17 cellular contexts compared by ENCODE assay signal in the genomic region with DNA sequence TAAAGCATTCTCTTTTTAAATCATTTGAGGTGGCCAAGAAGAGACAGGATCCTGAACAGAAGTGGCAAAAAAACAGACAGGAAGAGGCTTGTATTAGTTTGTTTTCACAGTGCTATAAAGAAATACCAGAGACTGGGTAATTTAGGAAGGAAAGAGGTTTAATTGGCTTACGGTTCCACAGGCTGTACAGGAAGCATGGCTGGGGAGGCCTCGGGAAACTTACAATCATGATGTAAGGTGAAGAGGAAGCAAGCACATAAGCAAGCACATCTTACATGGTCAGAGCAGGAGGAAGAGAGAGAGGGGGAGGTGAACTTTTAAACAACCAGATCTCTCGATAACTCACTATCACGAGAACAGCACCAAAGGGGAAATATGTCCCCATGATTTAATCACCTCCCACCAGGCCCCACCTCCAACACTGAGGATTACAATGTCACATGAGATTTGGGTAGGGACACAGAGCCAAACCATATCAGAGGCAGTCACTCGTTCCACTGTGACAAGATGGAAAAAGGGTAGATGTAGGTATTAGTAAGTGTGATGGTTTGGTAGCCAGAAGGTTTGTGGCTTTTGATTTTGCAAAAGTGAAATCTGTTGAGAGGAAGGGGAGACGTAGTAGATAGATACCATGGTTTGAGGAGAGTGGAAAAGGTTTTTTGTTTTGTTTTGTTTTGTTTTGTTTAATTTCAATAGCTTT. TPM values are rescaled to one million over a fixed set of nuclear protein-coding genes. Genes with fewer than 3 reads are reported as not detected.
DNase-seq lines count a peak whose midpoint lies in the region; TF ChIP-seq lines count a peak whose summit lies in the region.
"Had no signal": no experiment of that assay in that cellular context is flagged by ENCODE, and none has a peak within 500 bp of the region (broad histone marks: within the 10 kb centered on the region; RNA-seq: fewer than 3 reads in every experiment).

No MANE protein-coding gene starts in this region.

- H3K9me3 Mint-ChIP-seq in Caco-2 (ENCODE audit: unreplicated experiment): peaks cover 12% of the 10 kb centered on the region
- H3K9me3 Mint-ChIP-seq in activated T-helper 1 cell treated with anti-CD3 and anti-CD28 coated beads, Interleukin-12 subunit alpha, Interleukin-12 subunit beta, Interleukin-2, Interleukin-4 antibody, amounts not matched to agents 30 ng/mL and 10 ng/mL and 1 ng/mL, durations not matched to agents 14 hours and 24 hours and 36 hours: peaks cover 9% of the 10 kb centered on the region
- H3K9me3 Mint-ChIP-seq in mesothelial cell of epicardium: peaks cover 36% of the 10 kb centered on the region
- H3K9me3 Mint-ChIP-seq in osteocyte (ENCODE audit: unreplicated experiment): peaks cover 5% of the 10 kb centered on the region
- H3K9me3 Mint-ChIP-seq: CD8-positive, alpha-beta T cell had no signal

- H3K36me3 Mint-ChIP-seq in Caco-2 (ENCODE audit: insufficient read depth, unreplicated experiment) (peaks cover 22% of the 10 kb centered on the region), mesothelial cell of epicardium (peaks cover 62% of the 10 kb centered on the region), osteocyte (ENCODE audit: unreplicated experiment) (peaks cover 11% of the 10 kb centered on the region)
- peaks cover 13% of the 10 kb centered on the region for H3K36me3 Mint-ChIP-seq in activated T-helper 1 cell treated with anti-CD3 and anti-CD28 coated beads, Interleukin-12 subunit alpha, Interleukin-12 subunit beta, Interleukin-2, Interleukin-4 antibody, amounts not matched to agents 30 ng/mL and 10 ng/mL and 1 ng/mL, durations not matched to agents 14 hours and 24 hours and 36 hours (ENCODE audit: low read depth)

- no peaks in the 10 kb centered on the region for H3K36me3 ChIP-seq in Caco-2 (ENCODE audit: control insufficient read depth, insufficient read depth, low read length)

- TF ChIP-seq CTCF in Caco-2 (IDR thresholded peaks at IDR 0.05; ENCODE audit: insufficient read depth in 1 of 2, low read depth in 1 of 2, low read length in 1 of 2, severe bottlenecking in 1 of 2, unreplicated experiment in 1 of 2) (no peak), mesothelial cell of epicardium (IDR thresholded peaks at IDR 0.05; ENCODE audit: unreplicated experiment) (no peak), osteocyte (IDR thresholded peaks at IDR 0.05) (no peak)

- DNase-seq in SKM-1 treated with dmso at 0.1 percent for 144 hours (lab: John Stamatoyannopoulos, UW; ENCODE audit: unreplicated experiment): peak; percentile 12
- no peak for DNase-seq in SKM-1 (lab: John Stamatoyannopoulos, UW; ENCODE audit: unreplicated experiment)
- DNase-seq in Caco-2: no peak
- DNase-seq in activated T-helper 1 cell treated with anti-CD3 and anti-CD28 coated beads, Interleukin-12 subunit alpha, Interleukin-12 subunit beta, Interleukin-2, Interleukin-4 antibody, amounts not matched to agents 30 ng/mL and 10 ng/mL and 1 ng/mL, durations not matched to agents 14 hours and 24 hours and 36 hours (ENCODE audit: low spot score): no peak
- no peak for DNase-seq in mesothelial cell of epicardium (ENCODE audit: low spot score in 2 of 2, unreplicated experiment in 2 of 2)
- no peak for DNase-seq in osteocyte (ENCODE audit: extremely low spot score, unreplicated experiment)
- DNase-seq in putamen (ENCODE audit: low spot score): no peak
- DNase-seq in D341Med (ENCODE audit: low spot score): no peak
- DNase-seq: 8988T; amygdala; CD8-positive, alpha-beta T cell; cerebellar nuclear complex; immature natural killer cell; NCI-H146; NCI-H446; occipital lobe; substantia nigra had no signal

- CTCF ChIA-PET in Caco-2 (lab: Charles Lee): no interaction called here

- no peak overlapping the region for H3K4me3 ChIP-seq in Caco-2 (ENCODE audit: low read depth, low read length)

- peaks cover 36% of the 10 kb centered on the region for H3K4me1 ChIP-seq in Caco-2

- intact Hi-C loops in Caco-2 (cut with micrococcal nuclease; ENCODE audit: unreplicated experiment): no loop called here
- intact Hi-C loops in activated T-helper 1 cell treated with anti-CD3 and anti-CD28 coated beads, Interleukin-12 subunit alpha, Interleukin-12 subunit beta, Interleukin-2, Interleukin-4 antibody, amounts not matched to agents 30 ng/mL and 10 ng/mL and 1 ng/mL, durations not matched to agents 14 hours and 24 hours and 36 hours (cut with micrococcal nuclease): no loop called here

- H3K27me3 ChIP-seq in Caco-2 (replicated peaks; ENCODE audit: control insufficient read depth, insufficient read depth, low read length): no peaks in the 10 kb centered on the region

- no TSS peak for BruUV-seq in Caco-2 (replicated peaks; lab: Mats Ljungman, UMichigan)

- H3K27ac Mint-ChIP-seq in Caco-2 (ENCODE audit: unreplicated experiment) (peak overlapping the region; percentile 62), mesothelial cell of epicardium (peak overlapping the region; percentile 70), osteocyte (ENCODE audit: unreplicated experiment) (no peak overlapping the region)
- peak overlapping the region; percentile 6 for H3K27ac Mint-ChIP-seq in activated T-helper 1 cell treated with anti-CD3 and anti-CD28 coated beads, Interleukin-12 subunit alpha, Interleukin-12 subunit beta, Interleukin-2, Interleukin-4 antibody, amounts not matched to agents 30 ng/mL and 10 ng/mL and 1 ng/mL, durations not matched to agents 14 hours and 24 hours and 36 hours
- H3K27ac Mint-ChIP-seq: CD8-positive, alpha-beta T cell; immature natural killer cell had no signal

- H3K9me3 ChIP-seq in Caco-2: 0 out of 2 replicates have a peak, but pooled peaks cover 4% of the 10 kb centered on the region

- H3K27me3 Mint-ChIP-seq in Caco-2 (ENCODE audit: insufficient read depth, unreplicated experiment) (no peaks in the 10 kb centered on the region), mesothelial cell of epicardium (ENCODE audit: low read depth) (no peaks in the 10 kb centered on the region), osteocyte (ENCODE audit: unreplicated experiment) (no peaks in the 10 kb centered on the region)
- H3K27me3 Mint-ChIP-seq in activated T-helper 1 cell treated with anti-CD3 and anti-CD28 coated beads, Interleukin-12 subunit alpha, Interleukin-12 subunit beta, Interleukin-2, Interleukin-4 antibody, amounts not matched to agents 30 ng/mL and 10 ng/mL and 1 ng/mL, durations not matched to agents 14 hours and 24 hours and 36 hours (ENCODE audit: insufficient read depth): no peaks in the 10 kb centered on the region

- H3K4me3 Mint-ChIP-seq in Caco-2 (ENCODE audit: unreplicated experiment): peak overlapping the region; percentile 27
- no peak overlapping the region for H3K4me3 Mint-ChIP-seq in activated T-helper 1 cell treated with anti-CD3 and anti-CD28 coated beads, Interleukin-12 subunit alpha, Interleukin-12 subunit beta, Interleukin-2, Interleukin-4 antibody, amounts not matched to agents 30 ng/mL and 10 ng/mL and 1 ng/mL, durations not matched to agents 14 hours and 24 hours and 36 hours
- H3K4me3 Mint-ChIP-seq in mesothelial cell of epicardium: no peak overlapping the region
- H3K4me3 Mint-ChIP-seq in osteocyte (ENCODE audit: unreplicated experiment): no peak overlapping the region
- H3K4me3 Mint-ChIP-seq: CD8-positive, alpha-beta T cell had no signal

- H3K4me1 Mint-ChIP-seq in Caco-2 (ENCODE audit: low read depth, unreplicated experiment) (peaks cover 25% of the 10 kb centered on the region), mesothelial cell of epicardium (peaks cover 29% of the 10 kb centered on the region), osteocyte (ENCODE audit: unreplicated experiment) (peaks cover 12% of the 10 kb centered on the region)
- peaks cover 46% of the 10 kb centered on the region for H3K4me1 Mint-ChIP-seq in activated T-helper 1 cell treated with anti-CD3 and anti-CD28 coated beads, Interleukin-12 subunit alpha, Interleukin-12 subunit beta, Interleukin-2, Interleukin-4 antibody, amounts not matched to agents 30 ng/mL and 10 ng/mL and 1 ng/mL, durations not matched to agents 14 hours and 24 hours and 36 hours (ENCODE audit: low read depth)

- POLR2A ChIA-PET in Caco-2 (lab: Charles Lee): no interaction called here

RNA-seq across cellular contexts. Expression of gene MSRB2, which starts 5.1 kb away (rescaled TPM):
- 11.9 and 13.7 TPM in 2 replicates for total RNA-seq in Caco-2 (2022)
- total RNA-seq in activated T-helper 1 cell treated with anti-CD3 and anti-CD28 coated beads, Interleukin-12 subunit alpha, Interleukin-12 subunit beta, Interleukin-2, Interleukin-4 antibody, amounts not matched to agents 30 ng/mL and 10 ng/mL and 1 ng/mL, durations not matched to agents 14 hours and 24 hours and 36 hours: 3.0 and 4.0 TPM in 2 replicates
- 25.6 to 33.9 TPM (median 28.9 TPM) in 3 replicates for total RNA-seq in mesothelial cell of epicardium
- 11.8 and 15.5 TPM in 2 replicates for total RNA-seq in osteocyte
